17 cellular contexts compared by ENCODE assay signal in genomic region chr5:106691701-106692100, GRCh38.
"Had no signal": no experiment of that assay in that cellular context is flagged by ENCODE, and none has a peak within 500 bp of the region (broad histone marks: within the 10 kb centered on the region; RNA-seq: fewer than 3 reads in every experiment).

No MANE protein-coding gene starts in this region.

- DNase-seq: activated CD4-positive, alpha-beta T cell treated with anti-CD3 and anti-CD28 coated beads, Interleukin-2, amount 50 U/mL, for 1 hour; activated CD4-positive, CD25-positive, alpha-beta regulatory T cell treated with anti-CD3 and anti-CD28 coated beads, Interleukin-2, amount 50 U/mL, for 72 hours; activated CD8-positive, alpha-beta T cell treated with anti-CD3 and anti-CD28 coated beads, Interleukin-2, amount 10 ng/mL, durations not matched to agents 7 days and 5 days; activated gamma-delta T cell treated with Interleukin-2 at 50 U/mL for 16 hours; anterior cingulate cortex; hippocampal formation; mucosa of descending colon; nephron progenitor cell; stimulated activated CD4-positive, alpha-beta T cell treated with anti-CD3 and anti-CD28 coated beads, Interleukin-2, amount 100 ng/mL, for 48 hours; stimulated activated CD8-positive, alpha-beta memory T cell treated with anti-CD3 and anti-CD28 coated beads, Interleukin-4, amount 100 ng/mL, for 48 hours; stimulated activated naive B cell treated with anti-CD40 and anti-IgM and Interleukin-4, amounts not matched to agents 10 μg/mL and 1 μg/mL and 100 μg/mL, for 72 hours; T-cell; WERI-Rb-1 had no signal

- H3K4me3 ChIP-seq: coronary artery, mucosa of descending colon, thoracic aorta, vagina had no signal

- H3K27me3 ChIP-seq: vagina had no signal

- H3K36me3 ChIP-seq: thoracic aorta, vagina, WERI-Rb-1 had no signal

- H3K4me1 ChIP-seq: vagina had no signal

- ATAC-seq: activated CD8-positive, alpha-beta T cell treated with anti-CD3 and anti-CD28 coated beads, Interleukin-2, amount 10 ng/mL, durations not matched to agents 7 days and 5 days; mucosa of descending colon; stimulated activated naive B cell treated with anti-CD40 and anti-IgM and Interleukin-4, amounts not matched to agents 10 μg/mL and 1 μg/mL and 100 μg/mL, for 72 hours; T-cell had no signal

- H3K9me3 ChIP-seq: mucosa of descending colon, thoracic aorta, vagina had no signal

- H3K27ac ChIP-seq: coronary artery, epithelial cell of prostate, thoracic aorta, vagina, WERI-Rb-1 had no signal
